Comparison of ENCODE assay signal across 8 cellular contexts in genomic region chr19:507286-508203, GRCh38. TPM values are rescaled to one million over a fixed set of nuclear protein-coding genes. Genes with fewer than 3 reads are reported as not detected.
A peak's percentile ranks its signal among the peaks of the same experiment; 100 is the strongest.
DNase-seq lines count a peak whose midpoint lies in the region; ATAC-seq and TF ChIP-seq lines count a peak whose summit lies in the region.

Gene TPGS1, plus strand, starts transcription at chr19:507497. Its CDS starts 10 bp downstream, at chr19:507507.

- no peak within 1 kb of the TSS for H4K91ac ChIP-seq in neuronal stem cell (ENCODE audit: low read depth, low read length, poor library complexity)

- H3K36me3 ChIP-seq in DOHH2 (ENCODE audit: control insufficient read depth, low read length), result peaks cover 6% of the 10 kb centered on the region; the same call in 1 of the 2 replicates
- H3K36me3 ChIP-seq in neuronal stem cell (replicated peaks in 1 of 2; ENCODE audit: control insufficient read depth in 2 of 2, insufficient read depth in 2 of 2, low read length in 2 of 2), result peaks cover 2 to 9% of the 10 kb centered on the region in 2 donors

- H3K14ac ChIP-seq in neuronal stem cell (ENCODE audit: low read length), result no peak within 1 kb of the TSS

- H3K4me2 ChIP-seq in DOHH2 (ENCODE audit: low read length) (peak within 1 kb of the TSS; percentile 94), neuronal stem cell (ENCODE audit: insufficient read depth, low read length, poor library complexity, severe bottlenecking) (peak within 1 kb of the TSS; percentile 71)

- H2BK120ac ChIP-seq in neuronal stem cell (ENCODE audit: low read depth, low read length), result peak within 1 kb of the TSS; percentile 58

- peak within 1 kb of the TSS; percentile 81 for H3K4me3 ChIP-seq in DOHH2 (ENCODE audit: low read length)
- peak within 1 kb of the TSS; percentile 82 for H3K4me3 ChIP-seq in Jurkat, Clone E6-1 (ENCODE audit: low read length)
- H3K4me3 ChIP-seq in neuronal stem cell (ENCODE audit: low read length in 2 of 2), result peak within 1 kb of the TSS; percentile 78 to 94

- H3K18ac ChIP-seq in neuronal stem cell (ENCODE audit: low read length), result peak within 1 kb of the TSS; percentile 99

- peak; percentile 55 for ATAC-seq in GM21576 (IDR thresholded peaks at IDR 0.05; ENCODE audit: unreplicated experiment)

- no peaks in the 10 kb centered on the region for H3K27me3 ChIP-seq in DOHH2 (ENCODE audit: control insufficient read depth, low read length)
- no peaks in the 10 kb centered on the region for H3K27me3 ChIP-seq in neuronal stem cell (ENCODE audit: control insufficient read depth in 3 of 3, insufficient read depth in 3 of 3, low read depth in 1 of 3, low read length in 3 of 3)

- H2AFZ ChIP-seq in neuronal stem cell (ENCODE audit: low read length), result peak within 1 kb of the TSS; percentile 84

- H2BK5ac ChIP-seq in neuronal stem cell (ENCODE audit: low read length), result peak within 1 kb of the TSS; percentile 76

- peak within 1 kb of the TSS; percentile 85 for H3K23ac ChIP-seq in neuronal stem cell (ENCODE audit: low read depth, low read length, poor library complexity)

- H3K9me3 ChIP-seq in DOHH2 (ENCODE audit: control insufficient read depth, insufficient read depth, low read length) (no peaks in the 10 kb centered on the region), neuronal stem cell (replicated peaks in 1 of 2; ENCODE audit: control insufficient read depth in 2 of 2, insufficient read depth in 1 of 2, low read depth in 1 of 2, low read length in 2 of 2) (peaks cover 0 to 4% of the 10 kb centered on the region in 2 donors)

- peaks cover 2% of the 10 kb centered on the region; the same call in 1 of the 2 replicates for H3F3A ChIP-seq in DOHH2 (ENCODE audit: control insufficient read depth, insufficient read depth)

- H2BK15ac ChIP-seq in neuronal stem cell (ENCODE audit: low read length), result peak within 1 kb of the TSS; percentile 88

- peak within 1 kb of the TSS; percentile 73 for H2BK12ac ChIP-seq in neuronal stem cell (ENCODE audit: low read length)

- H3K79me2 ChIP-seq in DOHH2 (ENCODE audit: control insufficient read depth, low read length), result peaks cover 20% of the 10 kb centered on the region

- peak within 1 kb of the TSS; percentile 85 for H2AK5ac ChIP-seq in neuronal stem cell (ENCODE audit: low read depth, low read length)

- peak within 1 kb of the TSS; percentile 89 for H4K8ac ChIP-seq in neuronal stem cell (ENCODE audit: low read depth, low read length)

- peaks cover 39% of the 10 kb centered on the region for H3K4me1 ChIP-seq in DOHH2 (ENCODE audit: control insufficient read depth, low read length)
- H3K4me1 ChIP-seq in neuronal stem cell (ENCODE audit: control insufficient read depth in 2 of 2, insufficient read depth in 1 of 2, low read depth in 1 of 2, low read length in 2 of 2), result peaks cover 16 to 19% of the 10 kb centered on the region in 2 donors

- WGBS in neuronal stem cell (ENCODE audit: extremely low coverage in 2 of 2, insufficient read length in 2 of 2, insufficient replicate concordance in 1 of 2), 2 donors, result no CpG with 5 or more reads among the region's 81 CpGs

- no peaks in the 10 kb centered on the region for H3K9me2 ChIP-seq in DOHH2 (replicated peaks; ENCODE audit: control insufficient read depth, low read length)

- TF ChIP-seq CTCF in DOHH2 (IDR thresholded peaks at IDR 0.05; ENCODE audit: low read depth, low read length, poor library complexity, severe bottlenecking), result no peak

- H3K9ac ChIP-seq in neuronal stem cell (ENCODE audit: low read depth, low read length, poor library complexity), result peak within 1 kb of the TSS; percentile 96

- H3K27ac ChIP-seq in DOHH2 (ENCODE audit: low read depth, low read length), result peak within 1 kb of the TSS; percentile 82
- peak within 1 kb of the TSS; percentile 97 for H3K27ac ChIP-seq in neuronal stem cell (replicated peaks; ENCODE audit: low read length)
- peak within 1 kb of the TSS; percentile 99 for H3K27ac ChIP-seq in substantia nigra (ENCODE audit: low read depth, low read length, poor library complexity, severe bottlenecking)

- peaks cover 2% of the 10 kb centered on the region for H3K79me1 ChIP-seq in neuronal stem cell (ENCODE audit: low read depth, low read length)

- peak within 1 kb of the TSS; percentile 55 for H3K4ac ChIP-seq in neuronal stem cell (ENCODE audit: low read length)

- DNase-seq in Jurkat, Clone E6-1 (ENCODE audit: low read depth, low spot score), result peak; percentile 70
- DNase-seq in SHP77 treated with DMSO at 0.1 percent for 48 hours (lab: John Stamatoyannopoulos, UW) (peak; percentile 48), foreskin melanocyte (peak; percentile 51), neuronal stem cell (ENCODE audit: low spot score) (peak; percentile 99), substantia nigra (lab: John Stamatoyannopoulos, UW) (peak in 48 of 49 donors; percentile 35 to 100 (median 82))
- peak; percentile 56 for DNase-seq in activated gamma-delta T cell treated with anti-CD3 and anti-CD28 coated beads, Interleukin-2, amount 50 U/mL, for 16 hours (ENCODE audit: low read depth)

- H4K20me1 ChIP-seq in DOHH2 (ENCODE audit: control insufficient read depth, insufficient read depth, low read depth, low read length), result no peaks in the 10 kb centered on the region

RNA-seq across cellular contexts. Expression of gene TPGS1, which starts in this region (rescaled TPM):
- polyA plus RNA-seq in Jurkat, Clone E6-1 (2012; ENCODE audit: insufficient read depth, insufficient read length), result 4.8 TPM
- 6.3 TPM for polyA plus RNA-seq in neuronal stem cell (2013, experiment 1 of 2)
- 6.2 TPM for polyA plus RNA-seq in neuronal stem cell (2013, experiment 2 of 2)

Comparison
In these comparisons a context has a peak if more than half of its experiments do, and no peak if none do; other contexts are left out.
1. Peak in every context shown above with its lines: DNase-seq, ATAC-seq, H3K4me3 ChIP-seq and H3K27ac ChIP-seq.
2. DNase-seq: peak in every context shown above with its lines; median percentile 99 in neuronal stem cell; 82 in substantia nigra; 70 in Jurkat, Clone E6-1; 56 in activated gamma-delta T cell treated with anti-CD3 and anti-CD28 coated beads, Interleukin-2, amount 50 U/mL, for 16 hours; 51 in foreskin melanocyte; 48 in SHP77 treated with DMSO at 0.1 percent for 48 hours.